ENCODE assay signal across 28 cellular contexts in the genomic region with DNA sequence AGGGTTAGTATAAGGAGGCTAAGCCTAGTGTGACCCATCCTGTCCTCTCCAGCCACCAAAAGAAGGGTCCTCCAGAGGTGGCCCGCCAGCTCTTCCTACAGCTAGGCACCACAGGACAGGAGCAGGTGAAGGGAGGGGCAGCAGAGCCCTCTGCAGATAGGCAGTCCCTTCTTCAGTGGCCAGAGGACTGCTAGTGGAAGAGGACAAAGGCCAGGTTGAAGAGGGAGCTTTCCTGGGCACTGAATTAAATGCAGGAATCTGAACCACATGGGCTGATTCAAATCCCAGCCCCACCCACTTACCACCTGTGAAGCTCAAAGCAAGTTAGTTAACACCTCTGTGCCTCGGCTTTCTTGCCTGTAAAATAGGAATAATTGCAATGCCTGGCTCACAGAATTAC.
"Had no signal": no experiment of that assay in that cellular context is flagged by ENCODE, and none has a peak within 500 bp of the region (broad histone marks: within the 10 kb centered on the region; RNA-seq: fewer than 3 reads in every experiment).

No MANE protein-coding gene starts in this region.

- H3K4me3 ChIP-seq: cardiac muscle cell, SK-N-MC had no signal

- ATAC-seq: activated CD4-positive, alpha-beta T cell treated with anti-CD3 and anti-CD28 coated beads for 36 hours; activated CD8-positive, alpha-beta T cell treated with anti-CD3 and anti-CD28 coated beads for 36 hours; activated T-cell treated with anti-CD3 and anti-CD28 coated beads, Interleukin-2, amount 50 U/mL, for 72 hours; Panc1; Right ventricle myocardium inferior; T-cell had no signal

- H3K36me3 Mint-ChIP-seq: activated naive CD4-positive, alpha-beta T cell treated with anti-CD3 and anti-CD28 coated beads, Interleukin-2, amount 10 ng/mL, durations not matched to agents 7 days and 5 days; activated naive CD8-positive, alpha-beta T cell treated with anti-CD3 and anti-CD28 coated beads for 36 hours; T-cell had no signal

- H3K27me3 ChIP-seq: brain microvascular endothelial cell, cardiac muscle cell had no signal

- FAIRE-seq: TTC549 had no signal

- H3K9me3 Mint-ChIP-seq: activated CD8-positive, alpha-beta T cell treated with anti-CD3 and anti-CD28 coated beads for 36 hours; activated naive CD4-positive, alpha-beta T cell treated with anti-CD3 and anti-CD28 coated beads, Interleukin-2, amount 10 ng/mL, durations not matched to agents 7 days and 5 days; activated naive CD8-positive, alpha-beta T cell treated with anti-CD3 and anti-CD28 coated beads for 36 hours; activated T-helper 2 cell treated with anti-CD3 and anti-CD28 coated beads, Interferon-gamma antibody, Interleukin-2, Interleukin-4, amounts not matched to agents 10 μg/mL and 5 μg/mL and 100 μg/mL, durations not matched to agents 14 hours and 24 hours and 36 hours had no signal

- DNase-seq: activated CD4-positive, alpha-beta T cell treated with anti-CD3 and anti-CD28 coated beads for 36 hours; activated CD4-positive, alpha-beta T cell treated with anti-CD3 and anti-CD28 coated beads, Interleukin-2, amount 50 U/mL, for 1 hour; activated CD8-positive, alpha-beta memory T cell treated with anti-CD3 and anti-CD28 coated beads, Interleukin-2, amount 50 U/mL, for 4 hours; activated CD8-positive, alpha-beta T cell treated with anti-CD3 and anti-CD28 coated beads for 36 hours; activated gamma-delta T cell treated with Interleukin-2 at 50 U/mL for 16 hours; activated naive CD4-positive, alpha-beta T cell treated with anti-CD3 and anti-CD28 coated beads, Interleukin-2, amount 10 ng/mL, durations not matched to agents 7 days and 5 days; activated naive CD8-positive, alpha-beta T cell treated with anti-CD3 and anti-CD28 coated beads for 36 hours; activated T-cell treated with anti-CD3 and anti-CD28 coated beads, Interleukin-2, amount 50 U/mL, for 72 hours; brain microvascular endothelial cell; Kasumi-1; NCI-H1105 treated with DMSO at 0.1 percent for 48 hours; NCI-H1436 treated with DMSO at 0.1 percent for 48 hours; NCI-H187; NCI-H2081 treated with DMSO at 0.1 percent for 48 hours; NCI-H446; NCI-H524; NCI-H748 treated with DMSO at 0.1 percent for 48 hours; OCI-M1; RPMI8226; T-cell; T-helper 2 cell; T1000 had no signal

- H3K4me1 Mint-ChIP-seq: activated CD4-positive, alpha-beta T cell treated with anti-CD3 and anti-CD28 coated beads for 36 hours; activated naive CD4-positive, alpha-beta T cell treated with anti-CD3 and anti-CD28 coated beads, Interleukin-2, amount 10 ng/mL, durations not matched to agents 7 days and 5 days; activated naive CD8-positive, alpha-beta T cell treated with anti-CD3 and anti-CD28 coated beads for 36 hours; T-cell had no signal

- H3K4me3 Mint-ChIP-seq: activated CD4-positive, alpha-beta T cell treated with anti-CD3 and anti-CD28 coated beads for 36 hours; activated naive CD4-positive, alpha-beta T cell treated with anti-CD3 and anti-CD28 coated beads, Interleukin-2, amount 10 ng/mL, durations not matched to agents 7 days and 5 days; T-cell had no signal

- H3K27me3 Mint-ChIP-seq: activated CD4-positive, alpha-beta T cell treated with anti-CD3 and anti-CD28 coated beads for 36 hours; activated naive CD4-positive, alpha-beta T cell treated with anti-CD3 and anti-CD28 coated beads, Interleukin-2, amount 10 ng/mL, durations not matched to agents 7 days and 5 days; activated naive CD8-positive, alpha-beta T cell treated with anti-CD3 and anti-CD28 coated beads for 36 hours; T-cell had no signal

- H3K36me3 ChIP-seq: brain microvascular endothelial cell, cardiac muscle cell had no signal

- H3K27ac Mint-ChIP-seq: activated CD4-positive, alpha-beta T cell treated with anti-CD3 and anti-CD28 coated beads for 36 hours; activated CD8-positive, alpha-beta T cell treated with anti-CD3 and anti-CD28 coated beads for 36 hours; activated naive CD4-positive, alpha-beta T cell treated with anti-CD3 and anti-CD28 coated beads, Interleukin-2, amount 10 ng/mL, durations not matched to agents 7 days and 5 days; activated naive CD8-positive, alpha-beta T cell treated with anti-CD3 and anti-CD28 coated beads for 36 hours; activated T-cell treated with anti-CD3 and anti-CD28 coated beads, Interleukin-2, amount 50 U/mL, for 72 hours; activated T-helper 2 cell treated with anti-CD3 and anti-CD28 coated beads, Interferon-gamma antibody, Interleukin-2, Interleukin-4, amounts not matched to agents 10 μg/mL and 5 μg/mL and 100 μg/mL, durations not matched to agents 14 hours and 24 hours and 36 hours; T-cell had no signal

- H3K27ac ChIP-seq: brain microvascular endothelial cell, cardiac muscle cell, SK-N-MC had no signal
